In the genomic region with DNA sequence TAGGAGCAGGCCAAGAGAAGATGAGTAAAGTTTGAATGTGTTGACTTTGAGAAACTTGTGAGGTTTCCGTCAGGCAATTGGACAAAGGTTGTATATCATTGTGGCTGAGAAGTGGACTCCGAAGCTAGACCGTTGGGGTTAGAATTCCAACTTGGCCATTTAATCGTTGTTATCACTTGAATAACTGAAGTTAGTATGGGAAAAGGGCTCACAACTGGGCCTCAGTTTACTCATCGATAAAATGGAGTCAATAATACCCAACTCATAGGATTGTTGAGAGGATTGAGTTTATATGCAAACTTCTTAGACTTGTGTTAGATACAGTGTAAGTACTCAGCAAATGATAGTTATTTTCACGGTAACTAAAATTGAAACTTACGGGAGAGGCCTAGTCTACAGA, we compare ENCODE assay signal across 9 cellular contexts. TPM values are rescaled to one million over a fixed set of nuclear protein-coding genes. Genes with fewer than 3 reads are reported as not detected.
DNase-seq lines count a peak whose midpoint lies in the region; ATAC-seq lines count a peak whose summit lies in the region.
"Had no signal": no experiment of that assay in that cellular context is flagged by ENCODE, and none has a peak within 500 bp of the region (broad histone marks: within the 10 kb centered on the region; RNA-seq: fewer than 3 reads in every experiment).

No MANE protein-coding gene starts in this region.

- DNase-seq in T-helper 2 cell treated with Interferon-gamma antibody and Interleukin-4, amounts not matched to agents 5 μg/mL and 100 μg/mL, for 36 hours (ENCODE audit: low spot score), result no peak
- no peak for DNase-seq in T-helper 2 cell
- DNase-seq in activated naive CD8-positive, alpha-beta T cell treated with anti-CD3 and anti-CD28 coated beads for 36 hours, result no peak
- peak; percentile 9 for DNase-seq in left kidney (ENCODE audit: low read depth, low spot score)
- DNase-seq in activated gamma-delta T cell (lab: John Stamatoyannopoulos, UW), result no peak
- DNase-seq: KG1 had no signal

- H3K36me3 ChIP-seq in subcutaneous abdominal adipose tissue (ENCODE audit: control insufficient read depth in 5 of 5, insufficient read depth in 5 of 5, low read length in 5 of 5), result peaks cover 26 to 37% (median 27%) of the 10 kb centered on the region in 5 donors

- H3K4me3 ChIP-seq in subcutaneous abdominal adipose tissue (ENCODE audit: low read depth in 1 of 5, low read length in 5 of 5), result peak overlapping the region; percentile 96 to 100 (median 100)

- H3K4me1 ChIP-seq in subcutaneous abdominal adipose tissue (ENCODE audit: control insufficient read depth in 5 of 5, insufficient read depth in 5 of 5, low read length in 5 of 5), result peaks cover 9 to 36% (median 31%) of the 10 kb centered on the region in 5 donors

- H3K9me3 ChIP-seq in subcutaneous abdominal adipose tissue (ENCODE audit: control insufficient read depth in 5 of 5, low read length in 5 of 5), result no peaks in the 10 kb centered on the region

- no peak overlapping the region for H3K27ac ChIP-seq in subcutaneous abdominal adipose tissue (ENCODE audit: low read depth, low read length)

- peaks cover 29% of the 10 kb centered on the region for H3K4me1 Mint-ChIP-seq in T-helper 2 cell treated with Interferon-gamma antibody and Interleukin-4, amounts not matched to agents 5 μg/mL and 100 μg/mL, for 36 hours (ENCODE audit: low read depth)
- H3K4me1 Mint-ChIP-seq in activated naive CD8-positive, alpha-beta T cell treated with anti-CD3 and anti-CD28 coated beads for 36 hours, result peaks cover 32% of the 10 kb centered on the region

- H3K27me3 Mint-ChIP-seq in T-helper 2 cell treated with Interferon-gamma antibody and Interleukin-4, amounts not matched to agents 5 μg/mL and 100 μg/mL, for 36 hours (ENCODE audit: low read depth), result no peaks in the 10 kb centered on the region
- no peaks in the 10 kb centered on the region for H3K27me3 Mint-ChIP-seq in activated naive CD8-positive, alpha-beta T cell treated with anti-CD3 and anti-CD28 coated beads for 36 hours

- no peaks in the 10 kb centered on the region for H3K27me3 ChIP-seq in subcutaneous abdominal adipose tissue (ENCODE audit: control insufficient read depth in 5 of 5, insufficient read depth in 4 of 5, low read length in 5 of 5)

- ATAC-seq in GM21390 (IDR thresholded peaks at IDR 0.05; ENCODE audit: unreplicated experiment), result no peak
- no peak for ATAC-seq in GM21423 (IDR thresholded peaks at IDR 0.05; ENCODE audit: unreplicated experiment)

- H3K4me3 Mint-ChIP-seq in T-helper 2 cell treated with Interferon-gamma antibody and Interleukin-4, amounts not matched to agents 5 μg/mL and 100 μg/mL, for 36 hours, result peak overlapping the region; percentile 99
- peak overlapping the region; percentile 87 for H3K4me3 Mint-ChIP-seq in activated naive CD8-positive, alpha-beta T cell treated with anti-CD3 and anti-CD28 coated beads for 36 hours

- H3K36me3 Mint-ChIP-seq in T-helper 2 cell treated with Interferon-gamma antibody and Interleukin-4, amounts not matched to agents 5 μg/mL and 100 μg/mL, for 36 hours (ENCODE audit: low read depth), result peaks cover 32% of the 10 kb centered on the region
- peaks cover 30% of the 10 kb centered on the region for H3K36me3 Mint-ChIP-seq in activated naive CD8-positive, alpha-beta T cell treated with anti-CD3 and anti-CD28 coated beads for 36 hours

- H3K9ac ChIP-seq in subcutaneous abdominal adipose tissue (ENCODE audit: low read length in 5 of 5), result peak overlapping the region; percentile 82 to 97 (median 83)

- H3K9me3 Mint-ChIP-seq in T-helper 2 cell treated with Interferon-gamma antibody and Interleukin-4, amounts not matched to agents 5 μg/mL and 100 μg/mL, for 36 hours, result no peaks in the 10 kb centered on the region
- H3K9me3 Mint-ChIP-seq in activated naive CD8-positive, alpha-beta T cell treated with anti-CD3 and anti-CD28 coated beads for 36 hours, result no peaks in the 10 kb centered on the region

- H3K27ac Mint-ChIP-seq in T-helper 2 cell treated with Interferon-gamma antibody and Interleukin-4, amounts not matched to agents 5 μg/mL and 100 μg/mL, for 36 hours, result peak overlapping the region; percentile 97
- peak overlapping the region; percentile 89 for H3K27ac Mint-ChIP-seq in activated naive CD8-positive, alpha-beta T cell treated with anti-CD3 and anti-CD28 coated beads for 36 hours

RNA-seq across cellular contexts. Expression of gene SLIRP, which starts 0.8 kb away (rescaled TPM):
- total RNA-seq in activated naive CD8-positive, alpha-beta T cell treated with anti-CD3 and anti-CD28 coated beads for 36 hours, result 100 to 1,000 TPM; 182 to 190 TPM

RNA-seq across cellular contexts. Expression of gene ALKBH1, which starts 0.9 kb away (rescaled TPM):
- total RNA-seq in activated naive CD8-positive, alpha-beta T cell treated with anti-CD3 and anti-CD28 coated beads for 36 hours, result 10 to 100 TPM; 18.5 to 22.1 TPM

RNA-seq across cellular contexts. Expression of gene SNW1, which starts 52.2 kb away (rescaled TPM):
- 100 to 1,000 TPM; 114 to 117 TPM for total RNA-seq in activated naive CD8-positive, alpha-beta T cell treated with anti-CD3 and anti-CD28 coated beads for 36 hours
